1 cellular context compared by ENCODE assay signal in genomic region chr10:67764012-67764822, GRCh38.
TF ChIP-seq lines count a peak whose summit lies in the region.

No MANE protein-coding gene starts in this region.

TF ChIP-seq in K562, 482 proteins besides CTCF, POLR2A, EP300 and RAD21 (continued from another document and continues in another):
- 0 out of 2 replicates have a peak, but pooled peaks have one; percentile 62 for TF ChIP-seq MAX (CRISPR knock-in tag; IDR thresholded peaks at IDR 0.05)
- TF ChIP-seq RNF2 (IDR thresholded peaks at IDR 0.05): peak; percentile 79
- no peak for TF ChIP-seq MCM2 (IDR thresholded peaks at IDR 0.05; ENCODE audit: low read depth)
- no peak for TF ChIP-seq NFIX (CRISPR knock-in tag; IDR thresholded peaks at IDR 0.05; ENCODE audit: low read depth)
- no peak; the same call in 1 of the 2 replicates for TF ChIP-seq SMARCA5 (IDR thresholded peaks at IDR 0.05)
- TF ChIP-seq RBBP5 (IDR thresholded peaks at IDR 0.05; ENCODE audit: borderline replicate concordance, insufficient read depth, low read length, poor library complexity, severe bottlenecking): peak; percentile 97
- TF ChIP-seq ZNF143 (CRISPR knock-in tag; IDR thresholded peaks at IDR 0.05): no peak
- 0 out of 2 replicates have a peak, but pooled peaks have one; percentile 5 for TF ChIP-seq TAL1 (IDR thresholded peaks at IDR 0.05)
- peak; percentile 45 for TF ChIP-seq JUND (IDR thresholded peaks at IDR 0.05; ENCODE audit: borderline replicate concordance, low read depth, low read length)
- no peak; the same call in 2 of the 3 replicates for TF ChIP-seq JUND (tag; IDR thresholded peaks at IDR 0.05; ENCODE audit: borderline replicate concordance, low read depth, low read length)
- TF ChIP-seq DDX20 (tag; IDR thresholded peaks at IDR 0.05; ENCODE audit: low read depth): no peak
- TF ChIP-seq ZNF324 (CRISPR knock-in tag; IDR thresholded peaks at IDR 0.05): no peak
- peak; percentile 96; the same call in 1 of the 2 replicates for TF ChIP-seq KAT7 (CRISPR knock-in tag; IDR thresholded peaks at IDR 0.05; ENCODE audit: borderline replicate concordance)
- TF ChIP-seq U2AF2 (optimal IDR thresholded peaks at IDR 0.05; ENCODE audit: low read depth, low read length): no peak
- TF ChIP-seq E2F8 (IDR thresholded peaks at IDR 0.05; ENCODE audit: low read depth, partially characterized antibody): peak; percentile 99
- TF ChIP-seq TOE1 (IDR thresholded peaks at IDR 0.05; ENCODE audit: borderline replicate concordance): peak; percentile 92
- TF ChIP-seq TOE1 (CRISPR knock-in tag; IDR thresholded peaks at IDR 0.05; ENCODE audit: borderline replicate concordance, low read depth): no peak
- peak; percentile 79 for TF ChIP-seq RB1 (IDR thresholded peaks at IDR 0.05; ENCODE audit: low read depth)
- TF ChIP-seq MNT (conservative IDR thresholded peaks at IDR 0.05): peak; percentile 46 to 78
- TF ChIP-seq BRD9 (IDR thresholded peaks at IDR 0.05; ENCODE audit: low read depth, partially characterized antibody): peak; percentile 99
- no peak for TF ChIP-seq TGIF2 (CRISPR knock-in tag; IDR thresholded peaks at IDR 0.05)
- TF ChIP-seq ZNF79 (CRISPR knock-in tag; IDR thresholded peaks at IDR 0.05; ENCODE audit: low read depth): 0 out of 2 replicates have a peak, but pooled peaks have one; percentile 31
- TF ChIP-seq ZNF12 (CRISPR knock-in tag; IDR thresholded peaks at IDR 0.05): peak; percentile 76; the same call in 1 of the 2 replicates
- TF ChIP-seq PTRF (tag; IDR thresholded peaks at IDR 0.05): no peak
- TF ChIP-seq MAZ (CRISPR knock-in tag; conservative IDR thresholded peaks at IDR 0.05 in 1 of 2, IDR thresholded peaks at IDR 0.05 in 1 of 2): peak; percentile 47 to 90; a peak in 3 of 4 replicates
- peak; percentile 71 for TF ChIP-seq ETV1 (tag; conservative IDR thresholded peaks at IDR 0.05; ENCODE audit: low read depth)
- TF ChIP-seq ARID3A (IDR thresholded peaks at IDR 0.05; ENCODE audit: borderline replicate concordance, low read depth, low read length): peak; percentile 71; the same call in 1 of the 2 replicates
- TF ChIP-seq ERF (CRISPR knock-in tag; IDR thresholded peaks at IDR 0.05): no peak
- no peak for TF ChIP-seq ZNF699 (CRISPR knock-in tag; IDR thresholded peaks at IDR 0.05; ENCODE audit: insufficient replicate concordance)
- no peak for TF ChIP-seq HINFP (tag; conservative IDR thresholded peaks at IDR 0.05; ENCODE audit: low read depth)
- TF ChIP-seq HSF4 (CRISPR knock-in tag; IDR thresholded peaks at IDR 0.05; ENCODE audit: borderline replicate concordance): no peak
- TF ChIP-seq SMAD4 (CRISPR knock-in tag; conservative IDR thresholded peaks at IDR 0.05): no peak
- TF ChIP-seq ASH1L (IDR thresholded peaks at IDR 0.05; ENCODE audit: borderline replicate concordance, low read depth, partially characterized antibody): no peak
- no peak for TF ChIP-seq ZZZ3 (IDR thresholded peaks at IDR 0.05)
- TF ChIP-seq ZNF41 (CRISPR knock-in tag; conservative IDR thresholded peaks at IDR 0.05): 0 out of 2 replicates have a peak, but pooled peaks have one; percentile 28
- no peak for TF ChIP-seq NONO (IDR thresholded peaks at IDR 0.05; ENCODE audit: low read depth in 2 of 2, low read length in 1 of 2)
- no peak for TF ChIP-seq CREBBP (IDR thresholded peaks at IDR 0.05; ENCODE audit: low read depth, low read length)
- no peak for TF ChIP-seq ZC3H8 (IDR thresholded peaks at IDR 0.05)
- TF ChIP-seq NFYB (IDR thresholded peaks at IDR 0.05; ENCODE audit: extremely low read depth, insufficient read length): no peak
- TF ChIP-seq KAT8 (IDR thresholded peaks at IDR 0.05; ENCODE audit: low read depth): no peak
- no peak for TF ChIP-seq ZNF184 (CRISPR knock-in tag; IDR thresholded peaks at IDR 0.05)
- peak; percentile 99 for TF ChIP-seq BRD4 (IDR thresholded peaks at IDR 0.05)
- TF ChIP-seq KDM1A (IDR thresholded peaks at IDR 0.05): no peak
- TF ChIP-seq CTCFL (IDR thresholded peaks at IDR 0.05; ENCODE audit: borderline replicate concordance, insufficient read depth, low read depth, low read length, poor library complexity, severe bottlenecking): no peak
- no peak for TF ChIP-seq CC2D1A (IDR thresholded peaks at IDR 0.05)
- TF ChIP-seq ZBTB1 (CRISPR knock-in tag; IDR thresholded peaks at IDR 0.05; ENCODE audit: borderline replicate concordance, low read depth): no peak
- peak; percentile 98 to 99 for TF ChIP-seq E2F6 (IDR thresholded peaks at IDR 0.05; ENCODE audit: borderline replicate concordance in 1 of 2, extremely low read depth in 1 of 2, insufficient read depth in 1 of 2, insufficient read length in 1 of 2, low read depth in 1 of 2, low read length in 1 of 2, poor library complexity in 1 of 2, severe bottlenecking in 1 of 2)
- 0 out of 2 replicates have a peak, but pooled peaks have one; percentile 26 for TF ChIP-seq CLOCK (CRISPR knock-in tag; IDR thresholded peaks at IDR 0.05; ENCODE audit: borderline replicate concordance)
- no peak for TF ChIP-seq IRF1 (CRISPR knock-in tag; IDR thresholded peaks at IDR 0.05; ENCODE audit: borderline replicate concordance)
- 0 out of 2 replicates have a peak, but pooled peaks have one; percentile 84 for TF ChIP-seq KDM2B (CRISPR knock-in tag; IDR thresholded peaks at IDR 0.05)
- peak; percentile 85 for TF ChIP-seq ZNF395 (CRISPR knock-in tag; IDR thresholded peaks at IDR 0.05)
- TF ChIP-seq ZNF124 (CRISPR knock-in tag; IDR thresholded peaks at IDR 0.05): no peak
- TF ChIP-seq KLF13 (tag; IDR thresholded peaks at IDR 0.05; ENCODE audit: borderline replicate concordance, low read depth): peak; percentile 79
- no peak for TF ChIP-seq CHD1 (IDR thresholded peaks at IDR 0.05; ENCODE audit: low read length)
- no peak for TF ChIP-seq CBFB (CRISPR knock-in tag; IDR thresholded peaks at IDR 0.05)
